8 cellular contexts compared by ENCODE assay signal in genomic region chr3:15602816-15603215, GRCh38. TPM values are rescaled to one million over a fixed set of nuclear protein-coding genes. Genes with fewer than 3 reads are reported as not detected.
DNase-seq lines count a peak whose midpoint lies in the region; ATAC-seq and TF ChIP-seq lines count a peak whose summit lies in the region.
"Not testable (repeated sequence)": the region's sequence is repeated elsewhere in the genome, so short reads cannot be mapped to it uniquely, and the experiment has no call there.

No MANE protein-coding gene starts in this region.

- not testable (repeated sequence) for H3K9me3 ChIP-seq in CD4-positive, alpha-beta T cell (ENCODE audit: control insufficient read depth, low read length); T-helper 17 cell (ENCODE audit: control insufficient read depth, low read length, poor library complexity, severe bottlenecking); effector memory CD4-positive, alpha-beta T cell (ENCODE audit: control insufficient read depth, low read length); right lobe of liver; parathyroid adenoma (ENCODE audit: control insufficient read depth, low read length)

- not testable (repeated sequence) for H3K27me3 ChIP-seq in CD4-positive, alpha-beta T cell (ENCODE audit: control insufficient read depth, insufficient read depth, low read length); effector memory CD4-positive, alpha-beta T cell (replicated peaks; ENCODE audit: control insufficient read depth, insufficient read depth, low read length, poor library complexity, severe bottlenecking); right lobe of liver; parathyroid adenoma (ENCODE audit: control insufficient read depth, insufficient read depth, low read length)

- CTCF ChIA-PET in CD4-positive, alpha-beta T cell (lab: Charles Lee), result not testable (repeated sequence)

- WGBS in right lobe of liver (ENCODE audit: insufficient coverage, low coverage, low lambda C conversion rate, missing lambda C conversion rate), result 79% methylated on average over 3 of the region's 3 CpGs

- not testable (repeated sequence) for H3K4me2 ChIP-seq in parathyroid adenoma (ENCODE audit: low read length)

- DNase-seq in CD4-positive, alpha-beta T cell; T-helper 17 cell; effector memory CD4-positive, alpha-beta T cell; right lobe of liver; type B pancreatic cell (ENCODE audit: extremely low spot score, unreplicated experiment): not testable (repeated sequence)

- not testable (repeated sequence) for H3K9ac ChIP-seq in parathyroid adenoma

- H3K36me3 Mint-ChIP-seq in CD4-positive, alpha-beta T cell (ENCODE audit: low read depth), result peaks cover 62% of the 10 kb centered on the region
- H3K36me3 Mint-ChIP-seq in IgD-negative memory B cell (peaks cover 10% of the 10 kb centered on the region), type B pancreatic cell (peaks cover 26% of the 10 kb centered on the region)
- H3K36me3 Mint-ChIP-seq in T-helper 17 cell (ENCODE audit: low read depth), result not testable (repeated sequence)
- H3K36me3 Mint-ChIP-seq in activated naive CD8-positive, alpha-beta T cell, result peaks cover 16% of the 10 kb centered on the region

- H3K79me2 ChIP-seq in parathyroid adenoma, result peaks cover 23% of the 10 kb centered on the region

- not testable (repeated sequence) for H3K27ac ChIP-seq in CD4-positive, alpha-beta T cell (ENCODE audit: low read depth, low read length); parathyroid adenoma
- H3K27ac ChIP-seq in effector memory CD4-positive, alpha-beta T cell (ENCODE audit: insufficient read depth, low read length, poor library complexity, severe bottlenecking), result peak overlapping the region; percentile 89
- H3K27ac ChIP-seq in right lobe of liver, result peak overlapping the region; percentile 65 to 84 (median 69)

- H3K4me1 Mint-ChIP-seq in CD4-positive, alpha-beta T cell (ENCODE audit: low read depth), result peaks cover 56% of the 10 kb centered on the region
- H3K4me1 Mint-ChIP-seq in IgD-negative memory B cell, result peaks cover 18 to 33% (median 31%) of the 10 kb centered on the region in 3 donors
- H3K4me1 Mint-ChIP-seq in T-helper 17 cell, result peaks cover 34% of the 10 kb centered on the region
- H3K4me1 Mint-ChIP-seq in activated naive CD8-positive, alpha-beta T cell (ENCODE audit: low read depth), result peaks cover 45% of the 10 kb centered on the region
- H3K4me1 Mint-ChIP-seq in type B pancreatic cell (ENCODE audit: unreplicated experiment), result peaks cover 33% of the 10 kb centered on the region

- not testable (repeated sequence) for ATAC-seq in CD4-positive, alpha-beta T cell (ENCODE audit: poor library complexity); T-helper 17 cell; right lobe of liver

- not testable (repeated sequence) for H3K27me3 Mint-ChIP-seq in CD4-positive, alpha-beta T cell; IgD-negative memory B cell; T-helper 17 cell; activated naive CD8-positive, alpha-beta T cell; type B pancreatic cell

- H3K36me3 ChIP-seq in effector memory CD4-positive, alpha-beta T cell (ENCODE audit: control insufficient read depth, insufficient read depth, low read length); right lobe of liver; parathyroid adenoma (ENCODE audit: control insufficient read depth, insufficient read depth, low read length): not testable (repeated sequence)

- TF ChIP-seq POLR2A in right lobe of liver (IDR thresholded peaks at IDR 0.05), result not testable (repeated sequence)

- not testable (repeated sequence) for H3K4me3 ChIP-seq in effector memory CD4-positive, alpha-beta T cell (ENCODE audit: insufficient read depth, low read depth, low read length, poor library complexity, severe bottlenecking)
- H3K4me3 ChIP-seq in right lobe of liver (peak overlapping the region in 2 of 3 donors; percentile 77 to 85), parathyroid adenoma (ENCODE audit: low read depth, low read length) (peak overlapping the region; percentile 87)

- H3K9me3 Mint-ChIP-seq in CD4-positive, alpha-beta T cell; IgD-negative memory B cell; activated naive CD8-positive, alpha-beta T cell (ENCODE audit: low read depth); type B pancreatic cell: not testable (repeated sequence)

- not testable (repeated sequence) for H3K4me1 ChIP-seq in effector memory CD4-positive, alpha-beta T cell (ENCODE audit: control insufficient read depth, insufficient read depth, low read length, poor library complexity, severe bottlenecking)
- H3K4me1 ChIP-seq in right lobe of liver (peaks cover 0 to 78% (median 28%) of the 10 kb centered on the region in 4 donors), parathyroid adenoma (peaks cover 14% of the 10 kb centered on the region)

- POLR2A ChIA-PET in CD4-positive, alpha-beta T cell (lab: Charles Lee), result not testable (repeated sequence)

- intact Hi-C loops in CD4-positive, alpha-beta T cell (cut with DNase I, micrococcal nuclease), result loop anchor here in 1 of 2 experiments (5.0 to 10.0 kb wide), 4 partner anchors 401 to 958 kb away; partner anchors contain the start of genes DPH3, NR2C2 and OXNAD1
- intact Hi-C loops in right lobe of liver (cut with DNase I), result not testable (repeated sequence)

- H3K27ac Mint-ChIP-seq in CD4-positive, alpha-beta T cell, result peak overlapping the region; percentile 91
- H3K27ac Mint-ChIP-seq in IgD-negative memory B cell (peak overlapping the region in 2 of 3 donors; percentile 97 to 99), T-helper 17 cell (peak overlapping the region; percentile 99)
- peak overlapping the region; percentile 99 for H3K27ac Mint-ChIP-seq in activated naive CD8-positive, alpha-beta T cell
- not testable (repeated sequence) for H3K27ac Mint-ChIP-seq in type B pancreatic cell

- peak overlapping the region; percentile 95 for H3K4me3 Mint-ChIP-seq in CD4-positive, alpha-beta T cell
- H3K4me3 Mint-ChIP-seq in IgD-negative memory B cell (peak overlapping the region in 3 of 4 donors; percentile 37 to 93 (median 42)), T-helper 17 cell (peak overlapping the region; percentile 100), type B pancreatic cell (peak overlapping the region; percentile 100)
- peak overlapping the region; percentile 100 for H3K4me3 Mint-ChIP-seq in activated naive CD8-positive, alpha-beta T cell

- H2AFZ ChIP-seq in parathyroid adenoma, result peak overlapping the region; percentile 95

- not testable (repeated sequence) for TF ChIP-seq CTCF in CD4-positive, alpha-beta T cell (IDR thresholded peaks at IDR 0.05); right lobe of liver (IDR thresholded peaks at IDR 0.05); parathyroid adenoma (IDR thresholded peaks at IDR 0.05); type B pancreatic cell (conservative IDR thresholded peaks at IDR 0.05)

RNA-seq across cellular contexts. Expression of gene BTD, which starts 1.3 kb away (rescaled TPM):
- total RNA-seq in CD4-positive, alpha-beta T cell, result 10 to 100 TPM; 11.2 to 12.5 TPM
- polyA plus RNA-seq in IgD-negative memory B cell, result 13.0 TPM
- total RNA-seq in T-helper 17 cell (10 to 100 TPM; 17.3 to 21.2 TPM), right lobe of liver (10 to 100 TPM; 47.5 to 70.3 (median 54.5) TPM), type B pancreatic cell (ENCODE audit: low replicate concordance) (12.2 and 15.4 TPM in 2 replicates)

RNA-seq across cellular contexts. Expression of gene HACL1, which starts 1.4 kb away (rescaled TPM):
- total RNA-seq in CD4-positive, alpha-beta T cell, result 10 to 100 TPM; 26.6 to 33.2 TPM
- 32.0 TPM for polyA plus RNA-seq in IgD-negative memory B cell
- total RNA-seq in T-helper 17 cell, result 10 to 100 TPM; 34.4 to 41.0 TPM
- 10 to 100 TPM; 28.9 to 37.4 (median 32.9) TPM for total RNA-seq in right lobe of liver
- total RNA-seq in type B pancreatic cell (ENCODE audit: low replicate concordance), result 16.5 and 20.5 TPM in 2 replicates

Comparison
In these comparisons a context has a peak if more than half of its experiments do, and no peak if none do; other contexts are left out.
1. H3K4me3 Mint-ChIP-seq: peak in every context shown above with its lines; median percentile 100 in T-helper 17 cell; 100 in activated naive CD8-positive, alpha-beta T cell; 100 in type B pancreatic cell; 95 in CD4-positive, alpha-beta T cell; 42 in IgD-negative memory B cell.